In genomic region chr14:104976198-104977007, GRCh38 we compare ENCODE assay signal across 8 cellular contexts. TPM values are rescaled to one million over a fixed set of nuclear protein-coding genes. Genes with fewer than 3 reads are reported as not detected.
DNase-seq lines count a peak whose midpoint lies in the region; ATAC-seq and TF ChIP-seq lines count a peak whose summit lies in the region.

No MANE protein-coding gene starts in this region.

- peak overlapping the region; percentile 78 for H3K4me3 Mint-ChIP-seq in neural progenitor cell

- H4K20me1 ChIP-seq in fibroblast of lung (ENCODE audit: control insufficient read depth, extremely low read depth, insufficient read depth, low read length): no peaks in the 10 kb centered on the region
- peaks cover 28% of the 10 kb centered on the region for H4K20me1 ChIP-seq in neural progenitor cell (ENCODE audit: low read depth)

- no peak overlapping the region for H3K27ac Mint-ChIP-seq in neural progenitor cell

- H3K4me2 ChIP-seq in fibroblast of lung (ENCODE audit: extremely low read depth, insufficient read depth, low read length): peak overlapping the region; percentile 18
- H3K4me2 ChIP-seq in neural progenitor cell: no peak overlapping the region

- H3K9me3 Mint-ChIP-seq in neural progenitor cell: no peaks in the 10 kb centered on the region

- DNase-seq in EH (ENCODE audit: low read depth) (peak; percentile 82), HT1080 (ENCODE audit: low read depth) (peak; percentile 85), RPMI7951 (ENCODE audit: low read depth) (peak; percentile 65), activated T-helper 1 cell treated with Interleukin-2 at 50 U/mL for 16 hours (ENCODE audit: low read depth) (peak; percentile 78), fibroblast of lung (ENCODE audit: low read depth in 2 of 2) (peak; percentile 56 to 79), neural progenitor cell (ENCODE audit: low spot score) (peak; percentile 85)

- H3K9ac ChIP-seq in fibroblast of lung (ENCODE audit: insufficient read depth, low read length) (no peak overlapping the region), neural progenitor cell (no peak overlapping the region), stomach smooth muscle (ENCODE audit: low read length in 2 of 2) (peak overlapping the region; percentile 36 to 70)

- no peaks in the 10 kb centered on the region for H3K36me3 Mint-ChIP-seq in neural progenitor cell

- H3K4me1 ChIP-seq in fibroblast of lung (ENCODE audit: control insufficient read depth, extremely low read depth, insufficient read depth, low read length) (peaks cover 29% of the 10 kb centered on the region), neural progenitor cell (peaks cover 20% of the 10 kb centered on the region), stomach smooth muscle (ENCODE audit: control insufficient read depth, insufficient read depth, low read length) (peaks cover 84% of the 10 kb centered on the region)

- no peaks in the 10 kb centered on the region for H3K27me3 ChIP-seq in fibroblast of lung (ENCODE audit: control insufficient read depth, insufficient read depth, low read length)
- H3K27me3 ChIP-seq in neural progenitor cell: peaks cover 54% of the 10 kb centered on the region
- no peaks in the 10 kb centered on the region for H3K27me3 ChIP-seq in stomach smooth muscle (ENCODE audit: control insufficient read depth in 1 of 2, insufficient read depth in 2 of 2, low read length in 2 of 2)

- peak overlapping the region in 1 of 4 experiments; percentile 57 for H3K4me3 ChIP-seq in fibroblast of lung (replicated peaks in 1 of 4; ENCODE audit: control extremely low read depth in 1 of 4, insufficient read depth in 1 of 4, low read depth in 3 of 4, low read length in 4 of 4)
- H3K4me3 ChIP-seq in neural progenitor cell: no peak overlapping the region
- peak overlapping the region; percentile 75 to 79 for H3K4me3 ChIP-seq in stomach smooth muscle (ENCODE audit: low read length in 2 of 2)

- H3K27ac ChIP-seq in fibroblast of lung (ENCODE audit: insufficient read depth, low read length) (no peak overlapping the region), neural progenitor cell (no peak overlapping the region), stomach smooth muscle (ENCODE audit: low read length) (peak overlapping the region; percentile 89)

- no peak for ATAC-seq in GM18498 (IDR thresholded peaks at IDR 0.05; ENCODE audit: unreplicated experiment)

- peaks cover 24% of the 10 kb centered on the region for H3K27me3 Mint-ChIP-seq in neural progenitor cell (ENCODE audit: insufficient read depth, low read depth)

- H3K79me2 ChIP-seq in fibroblast of lung (ENCODE audit: control insufficient read depth, insufficient read depth, low read length) (no peaks in the 10 kb centered on the region), neural progenitor cell (ENCODE audit: low read depth) (no peaks in the 10 kb centered on the region)

- H3K9me3 ChIP-seq in fibroblast of lung (ENCODE audit: control insufficient read depth, insufficient read depth, low read depth, low read length) (no peaks in the 10 kb centered on the region), neural progenitor cell (ENCODE audit: low read depth) (no peaks in the 10 kb centered on the region), stomach smooth muscle (ENCODE audit: control insufficient read depth in 2 of 2, low read length in 2 of 2) (no peaks in the 10 kb centered on the region)

- no peaks in the 10 kb centered on the region for H3K36me3 ChIP-seq in fibroblast of lung (ENCODE audit: control insufficient read depth, insufficient read depth, low read length)
- no peaks in the 10 kb centered on the region for H3K36me3 ChIP-seq in neural progenitor cell
- no peaks in the 10 kb centered on the region for H3K36me3 ChIP-seq in stomach smooth muscle (ENCODE audit: control insufficient read depth in 2 of 2, insufficient read depth in 2 of 2, low read length in 2 of 2)

- H3K4me1 Mint-ChIP-seq in neural progenitor cell: peaks cover 27% of the 10 kb centered on the region

- TF ChIP-seq CTCF in fibroblast of lung (conservative IDR thresholded peaks at IDR 0.05 in 1 of 2, IDR thresholded peaks at IDR 0.05 in 1 of 2; ENCODE audit: low read depth in 1 of 2, low read length in 2 of 2) (peak; percentile 75 to 88), neural progenitor cell (IDR thresholded peaks at IDR 0.05) (peak; percentile 76)

- no peaks in the 10 kb centered on the region for H3F3A ChIP-seq in neural progenitor cell (ENCODE audit: low read depth)

- H2AFZ ChIP-seq in fibroblast of lung (ENCODE audit: low read length) (no peak overlapping the region), neural progenitor cell (replicated peaks) (no peak overlapping the region)

RNA-seq across cellular contexts. Expression of gene AHNAK2, which starts 1.8 kb away (rescaled TPM):
- 52.6 and 54.6 TPM in 2 replicates for total RNA-seq in HT1080 (2014; rRNA removed; shearing (Covaris generic))
- 13.5 and 15.1 TPM in 2 replicates for polyA plus RNA-seq in HT1080 (2015; cell fraction: cytosol; rRNA removed)
- polyA plus RNA-seq in HT1080 (2015; cell fraction: nucleus; rRNA removed): 172 and 182 TPM in 2 replicates
- 3.6 and 3.7 TPM in 2 replicates for total RNA-seq in RPMI7951 (2014; rRNA removed; shearing (Covaris generic))
- total RNA-seq in fibroblast of lung: 47.8 and 106 TPM in 2 replicates
- 6.6 and 30.5 TPM in 2 replicates for polyA plus RNA-seq in fibroblast of lung
- 19.4 and 61.0 TPM in 2 replicates for polyA plus RNA-seq in fibroblast of lung (2012)
- 42.9 and 144 TPM in 2 replicates for polyA minus RNA-seq in fibroblast of lung (ENCODE audit: low replicate concordance)
- total RNA-seq in neural progenitor cell (ENCODE audit: low replicate concordance): 0.77 and 1.3 TPM in 2 replicates

RNA-seq across cellular contexts. Expression of gene CLBA1, which starts 9.2 kb away (rescaled TPM):
- total RNA-seq in HT1080 (2014; rRNA removed; shearing (Covaris generic)): 5.1 and 5.4 TPM in 2 replicates
- polyA plus RNA-seq in HT1080 (2015; cell fraction: cytosol; rRNA removed): 6.5 and 7.1 TPM in 2 replicates
- 24.1 and 30.5 TPM in 2 replicates for polyA plus RNA-seq in HT1080 (2015; cell fraction: nucleus; rRNA removed)
- 3.9 and 8.2 TPM in 2 replicates for total RNA-seq in RPMI7951 (2014; rRNA removed; shearing (Covaris generic))
- total RNA-seq in fibroblast of lung (8.0 and 11.7 TPM in 2 replicates), neural progenitor cell (ENCODE audit: low replicate concordance) (8.5 and 10.8 TPM in 2 replicates)
- 3.8 and 11.3 TPM in 2 replicates for polyA plus RNA-seq in fibroblast of lung
- 4.1 and 10.7 TPM in 2 replicates for polyA plus RNA-seq in fibroblast of lung (2012)
- 3.0 and 5.8 TPM in 2 replicates for polyA minus RNA-seq in fibroblast of lung (ENCODE audit: low replicate concordance)

RNA-seq across cellular contexts. Expression of gene CDCA4, which starts 44.5 kb away (rescaled TPM):
- total RNA-seq in HT1080 (2014; rRNA removed; shearing (Covaris generic)): 70.9 and 87.9 TPM in 2 replicates
- polyA plus RNA-seq in HT1080 (2015; cell fraction: cytosol; rRNA removed): 77.8 and 87.3 TPM in 2 replicates
- polyA plus RNA-seq in HT1080 (2015; cell fraction: nucleus; rRNA removed): 53.0 and 55.8 TPM in 2 replicates
- 39.0 and 42.3 TPM in 2 replicates for total RNA-seq in RPMI7951 (2014; rRNA removed; shearing (Covaris generic))
- 7.9 and 8.0 TPM in 2 replicates for total RNA-seq in fibroblast of lung
- polyA plus RNA-seq in fibroblast of lung: 8.0 and 19.5 TPM in 2 replicates
- 9.1 and 21.3 TPM in 2 replicates for polyA plus RNA-seq in fibroblast of lung (2012)
- 8.1 and 23.3 TPM in 2 replicates for polyA minus RNA-seq in fibroblast of lung (ENCODE audit: low replicate concordance)
- total RNA-seq in neural progenitor cell (ENCODE audit: low replicate concordance): 56.6 and 102 TPM in 2 replicates

RNA-seq across cellular contexts. Expression of gene PLD4, which starts 51.7 kb away (rescaled TPM):
- total RNA-seq in HT1080 (2014; rRNA removed; shearing (Covaris generic)): 0.02 and 0.10 TPM in 2 replicates
- not detected in 2 replicates for polyA plus RNA-seq in HT1080 (2015; cell fraction: cytosol; rRNA removed)
- 0.08 and 0.28 TPM in 2 replicates for polyA plus RNA-seq in HT1080 (2015; cell fraction: nucleus; rRNA removed)
- not detected in 2 replicates for total RNA-seq in RPMI7951 (2014; rRNA removed; shearing (Covaris generic))
- total RNA-seq in fibroblast of lung: under 0.01 and 0.17 TPM in 2 replicates
- 0.02 TPM in 1 of 2 replicates, not detected in the other for polyA plus RNA-seq in fibroblast of lung
- polyA plus RNA-seq in fibroblast of lung (2012): 0.27 TPM in 1 of 2 replicates, not detected in the other
- 0.89 TPM in 1 of 2 replicates, not detected in the other for polyA minus RNA-seq in fibroblast of lung (ENCODE audit: low replicate concordance)
- not detected in 2 replicates for total RNA-seq in neural progenitor cell (ENCODE audit: low replicate concordance)

Comparison
In these comparisons a context has a peak if more than half of its experiments do, and no peak if none do; other contexts are left out.
1. H3K9ac ChIP-seq: peak in stomach smooth muscle (2 of 2); none in fibroblast of lung (single experiment) and neural progenitor cell (single experiment).
2. RNA of gene AHNAK2, which starts 1.8 kb away (total RNA-seq): 47.8 to 106 TPM in fibroblast of lung and 52.6 to 54.6 TPM in HT1080; 3.6 to 3.7 TPM in RPMI7951 and 0.77 to 1.3 TPM in neural progenitor cell; every median in the first group is over 10 times any median in the second.
3. Peak in every context shown above with its lines, with median percentiles within 50 percentile points of each other: DNase-seq.